ENCODE assay signal across 9 cellular contexts in the genomic region with DNA sequence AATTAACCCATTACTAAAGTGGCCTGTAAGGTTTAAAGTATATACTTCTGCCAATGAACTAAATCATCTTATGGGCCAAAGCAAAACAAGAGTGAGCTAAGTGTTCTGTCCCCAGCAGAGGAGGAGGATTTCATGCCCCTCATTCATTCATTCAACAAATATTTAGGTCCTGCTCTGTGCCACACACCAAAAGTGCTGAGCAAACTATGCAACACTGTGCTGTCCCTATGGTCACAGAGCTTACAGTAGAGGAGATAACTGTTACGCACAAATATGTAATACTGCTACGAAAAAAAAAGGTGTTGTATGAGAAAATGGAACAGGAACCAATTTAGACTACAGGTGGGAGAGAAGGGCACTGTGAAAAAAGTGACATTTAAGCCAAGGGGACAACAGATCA. TPM values are rescaled to one million over a fixed set of nuclear protein-coding genes. Genes with fewer than 3 reads are reported as not detected.
A peak's percentile ranks its signal among the peaks of the same experiment; 100 is the strongest.
DNase-seq lines count a peak whose midpoint lies in the region; ATAC-seq and TF ChIP-seq lines count a peak whose summit lies in the region.
"Had no signal": no experiment of that assay in that cellular context is flagged by ENCODE, and none has a peak within 500 bp of the region (broad histone marks: within the 10 kb centered on the region; RNA-seq: fewer than 3 reads in every experiment).

No MANE protein-coding gene starts in this region.

- intact Hi-C loops in heart left ventricle (cut with DNase I) (loop anchor here (2.0 to 10.0 kb wide), 11 partner anchors 111 to 513 kb away; no protein-coding TSS in a partner anchor), Right ventricle myocardium superior (cut with DNase I) (loop anchor here (5.0 kb wide), 3 partner anchors 148 to 513 kb away; no protein-coding TSS in a partner anchor)

- H3K9me3 ChIP-seq in heart left ventricle (no peaks in the 10 kb centered on the region), SK-N-MC (ENCODE audit: low read depth, low read length) (no peaks in the 10 kb centered on the region), iPS-15b (ENCODE audit: control insufficient read depth, insufficient read depth, low read length) (no peaks in the 10 kb centered on the region), thymus (ENCODE audit: control insufficient read depth) (no peaks in the 10 kb centered on the region)

- H3K9ac ChIP-seq in SK-N-MC (ENCODE audit: insufficient read length) (no peak overlapping the region), iPS-15b (ENCODE audit: low read depth, low read length) (no peak overlapping the region)

- no peak overlapping the region for H3K27ac ChIP-seq in heart left ventricle
- no peak overlapping the region for H3K27ac ChIP-seq in SK-N-MC
- H3K27ac ChIP-seq in thymus (ENCODE audit: low read depth) = no peak overlapping the region

- ATAC-seq in heart left ventricle (no peak), Right ventricle myocardium superior (ENCODE audit: poor library complexity) (no peak), HG03521 (IDR thresholded peaks at IDR 0.05; ENCODE audit: unreplicated experiment) (no peak)

- peaks cover 0 to 30% (median 1%) of the 10 kb centered on the region in 12 donors for H3K4me1 ChIP-seq in heart left ventricle
- H3K4me1 ChIP-seq in iPS-15b (ENCODE audit: control insufficient read depth, insufficient read depth, low read length) = no peaks in the 10 kb centered on the region
- peaks cover 4% of the 10 kb centered on the region for H3K4me1 ChIP-seq in thymus (ENCODE audit: control insufficient read depth, insufficient read depth, low read length)

- no peak for TF ChIP-seq POLR2A in heart left ventricle (IDR thresholded peaks at IDR 0.05)

- no peak for TF ChIP-seq CTCF in heart left ventricle (IDR thresholded peaks at IDR 0.05)

- H3K4me3 ChIP-seq in heart left ventricle (peak overlapping the region in 7 of 12 donors; percentile 56 to 94 (median 79)), SK-N-MC (peak overlapping the region; percentile 77; the same call in 1 of the 2 replicates), iPS-15b (ENCODE audit: low read depth, low read length) (peak overlapping the region; percentile 0), thymus (ENCODE audit: low read length) (peak overlapping the region; percentile 75)

- H3K27me3 ChIP-seq in heart left ventricle = no peaks in the 10 kb centered on the region
- H3K27me3 ChIP-seq in iPS-15b (ENCODE audit: control insufficient read depth, insufficient read depth, low read length) = peaks cover 6% of the 10 kb centered on the region
- H3K27me3 ChIP-seq in thymus (ENCODE audit: control insufficient read depth, insufficient read depth) = no peaks in the 10 kb centered on the region

- H3K36me3 ChIP-seq in heart left ventricle (no peaks in the 10 kb centered on the region), SK-N-MC (ENCODE audit: insufficient read depth, low read length) (no peaks in the 10 kb centered on the region), iPS-15b (ENCODE audit: control insufficient read depth, insufficient read depth, low read length) (no peaks in the 10 kb centered on the region), thymus (ENCODE audit: control insufficient read depth, insufficient read depth) (no peaks in the 10 kb centered on the region)

- DNase-seq in heart left ventricle (no peak), Right ventricle myocardium superior (no peak), SK-N-MC (ENCODE audit: low read depth, low spot score) (no peak), NCI-H1417 (lab: John Stamatoyannopoulos, UW) (no peak), NCI-H226 (no peak)
- DNase-seq: NCI-H1417 treated with DMSO at 0.1 percent for 48 hours had no signal

- 67 to 81% (median 73%) methylated on average over 2 of the region's 2 CpGs for WGBS in heart left ventricle, 4 donors
- 60% methylated on average over 2 of the region's 2 CpGs for WGBS in thymus

RNA-seq across cellular contexts. Expression of a gene that starts 1.7 kb away (rescaled TPM):
- total RNA-seq in heart left ventricle (10 to 100 TPM; 22.4 to 51.6 (median 29.5) TPM), Right ventricle myocardium superior (61.2 TPM)
- polyA plus RNA-seq in heart left ventricle (10 to 100 TPM in 1 of 2 donors, 1 to 10 TPM in 1; 9.6 to 17.6 TPM), thymus (27.4 TPM)

Comparison
In these comparisons a context has a peak if more than half of its experiments do, and no peak if none do; other contexts are left out.
1. H3K4me3 ChIP-seq: peak in every context shown above with its lines; median percentile 79 in heart left ventricle; 77 in SK-N-MC; 75 in thymus; 0 in iPS-15b.